In genomic region chr11:33618363-33618735, GRCh38 we compare ENCODE assay signal across 22 cellular contexts.
A peak's percentile ranks its signal among the peaks of the same experiment; 100 is the strongest.
DNase-seq lines count a peak whose midpoint lies in the region; ATAC-seq and TF ChIP-seq lines count a peak whose summit lies in the region.
"Had no signal": no experiment of that assay in that cellular context is flagged by ENCODE, and none has a peak within 500 bp of the region (broad histone marks: within the 10 kb centered on the region; RNA-seq: fewer than 3 reads in every experiment).

No MANE protein-coding gene starts in this region.

- no peaks in the 10 kb centered on the region for H3K79me2 ChIP-seq in PC-3 (ENCODE audit: low read length)

- H3K9me3 ChIP-seq in PC-3 (ENCODE audit: low read length) (no peaks in the 10 kb centered on the region), Caco-2 (no peaks in the 10 kb centered on the region)
- H3K9me3 ChIP-seq: A549, BLaER1 had no signal

- H3K9me3 Mint-ChIP-seq in brain: no peaks in the 10 kb centered on the region
- H3K9me3 Mint-ChIP-seq in Caco-2 (ENCODE audit: unreplicated experiment): no peaks in the 10 kb centered on the region
- no peaks in the 10 kb centered on the region for H3K9me3 Mint-ChIP-seq in activated CD4-positive, alpha-beta T cell treated with anti-CD3 and anti-CD28 coated beads for 36 hours (ENCODE audit: low read depth)
- H3K9me3 Mint-ChIP-seq: HFFc6 had no signal

- H4K20me1 ChIP-seq in PC-3 (ENCODE audit: low read length): no peaks in the 10 kb centered on the region
- H4K20me1 ChIP-seq: BLaER1 had no signal

- in situ Hi-C loops in G401 (cut with HindIII; ENCODE audit: low sequenced_read_pairs): no loop called here

- peaks cover 28% of the 10 kb centered on the region for H3K36me3 Mint-ChIP-seq in brain
- H3K36me3 Mint-ChIP-seq in Caco-2 (ENCODE audit: insufficient read depth, unreplicated experiment): no peaks in the 10 kb centered on the region
- no peaks in the 10 kb centered on the region for H3K36me3 Mint-ChIP-seq in activated CD4-positive, alpha-beta T cell treated with anti-CD3 and anti-CD28 coated beads for 36 hours (ENCODE audit: low read depth)
- H3K36me3 Mint-ChIP-seq: CD14-positive monocyte; CD4-positive, alpha-beta memory T cell had no signal

- H3K9me2 ChIP-seq in PC-3 (replicated peaks; ENCODE audit: low read length): no peaks in the 10 kb centered on the region

- no peak overlapping the region for H2AFZ ChIP-seq in PC-3 (ENCODE audit: low read length)

- CTCF ChIA-PET in PC-3 (lab: Charles Lee) (no interaction called here), Caco-2 (lab: Charles Lee) (no interaction called here)
- CTCF ChIA-PET in activated CD4-positive, alpha-beta T cell treated with anti-CD3 and anti-CD28 coated beads for 36 hours (lab: Charles Lee): no interaction called here

- DNase-seq in G401 (ENCODE audit: low spot score): peak; percentile 86
- no peak for DNase-seq in PC-3
- DNase-seq in dorsolateral prefrontal cortex: peak in 1 of 10 donors; percentile 57
- DNase-seq in Caco-2: no peak
- no peak for DNase-seq in activated CD4-positive, alpha-beta T cell treated with anti-CD3 and anti-CD28 coated beads for 36 hours
- no peak for DNase-seq in GM03348 (ENCODE audit: low spot score)
- DNase-seq in D341Med (ENCODE audit: low spot score): no peak
- DNase-seq: Calu3; CD4-positive, alpha-beta memory T cell; DMS 273 treated with DMSO at 0.1 percent for 48 hours; DMS53; DND-41; EL; GOT3; H7; HFFc6 had no signal

- H3K36me3 ChIP-seq in PC-3 (ENCODE audit: low read depth, low read length) (no peaks in the 10 kb centered on the region), Caco-2 (ENCODE audit: control insufficient read depth, insufficient read depth, low read length) (no peaks in the 10 kb centered on the region)
- H3K36me3 ChIP-seq: BLaER1 had no signal

- no peak overlapping the region for H3K9ac ChIP-seq in PC-3 (ENCODE audit: low read length)
- H3K9ac ChIP-seq: BLaER1 had no signal

- H3F3A ChIP-seq in PC-3 (ENCODE audit: low read length, unreplicated experiment): no peaks in the 10 kb centered on the region

- ATAC-seq in PC-3: no peak
- ATAC-seq in activated CD4-positive, alpha-beta T cell treated with anti-CD3 and anti-CD28 coated beads for 36 hours: no peak
- ATAC-seq: A549, HCT116 had no signal

- H3K27me3 Mint-ChIP-seq in brain: no peaks in the 10 kb centered on the region
- H3K27me3 Mint-ChIP-seq in Caco-2 (ENCODE audit: insufficient read depth, unreplicated experiment): peaks cover 10% of the 10 kb centered on the region
- peaks cover 9% of the 10 kb centered on the region for H3K27me3 Mint-ChIP-seq in activated CD4-positive, alpha-beta T cell treated with anti-CD3 and anti-CD28 coated beads for 36 hours

- H3K4me1 Mint-ChIP-seq in brain (peaks cover 47% of the 10 kb centered on the region), Caco-2 (ENCODE audit: low read depth, unreplicated experiment) (no peaks in the 10 kb centered on the region)
- no peaks in the 10 kb centered on the region for H3K4me1 Mint-ChIP-seq in activated CD4-positive, alpha-beta T cell treated with anti-CD3 and anti-CD28 coated beads for 36 hours
- H3K4me1 Mint-ChIP-seq: CD14-positive monocyte; CD4-positive, alpha-beta memory T cell had no signal

- TF ChIP-seq CTCF in PC-3 (conservative IDR thresholded peaks at IDR 0.05; ENCODE audit: low read depth, low read length) (no peak), brain (conservative IDR thresholded peaks at IDR 0.05) (no peak), dorsolateral prefrontal cortex (IDR thresholded peaks at IDR 0.05 in 54 of 56, conservative IDR thresholded peaks at IDR 0.05 in 2 of 56; ENCODE audit: low read depth in 1 of 56, partially characterized antibody in 56 of 56) (no peak), Caco-2 (IDR thresholded peaks at IDR 0.05; ENCODE audit: insufficient read depth in 1 of 2, low read depth in 1 of 2, low read length in 1 of 2, severe bottlenecking in 1 of 2, unreplicated experiment in 1 of 2) (no peak)

- H3K4me3 Mint-ChIP-seq in brain (peak overlapping the region in 1 of 5 experiments; percentile 42), Caco-2 (ENCODE audit: unreplicated experiment) (no peak overlapping the region)
- no peak overlapping the region for H3K4me3 Mint-ChIP-seq in activated CD4-positive, alpha-beta T cell treated with anti-CD3 and anti-CD28 coated beads for 36 hours
- H3K4me3 Mint-ChIP-seq: CD14-positive monocyte; CD4-positive, alpha-beta memory T cell; HFFc6 had no signal

- POLR2A ChIA-PET in PC-3 (lab: Charles Lee; ENCODE audit: unreplicated experiment): no interaction called here
- POLR2A ChIA-PET in Caco-2 (lab: Charles Lee): no interaction called here
- POLR2A ChIA-PET in activated CD4-positive, alpha-beta T cell treated with anti-CD3 and anti-CD28 coated beads for 36 hours (lab: Charles Lee): no interaction called here

- H3K4me1 ChIP-seq in PC-3 (ENCODE audit: insufficient read depth, low read length) (peaks cover 4% of the 10 kb centered on the region; the same call in 1 of the 2 replicates), Caco-2 (no peaks in the 10 kb centered on the region)
- H3K4me1 ChIP-seq: A549, BLaER1 had no signal

- no peak overlapping the region for H3K4me2 ChIP-seq in PC-3 (ENCODE audit: low read length)
- H3K4me2 ChIP-seq: A549, BLaER1 had no signal

- intact Hi-C loops in PC-3 (cut with micrococcal nuclease): no loop called here
- intact Hi-C loops in dorsolateral prefrontal cortex (cut with DNase I): no loop called here
- intact Hi-C loops in Caco-2 (cut with micrococcal nuclease; ENCODE audit: unreplicated experiment): no loop called here
- intact Hi-C loops in activated CD4-positive, alpha-beta T cell treated with anti-CD3 and anti-CD28 coated beads for 36 hours (cut with DNase I, micrococcal nuclease): no loop called here

- H3K4me3 ChIP-seq in PC-3 (ENCODE audit: low read length) (no peak overlapping the region), dorsolateral prefrontal cortex (peak overlapping the region in 52 of 59 donors; percentile 4 to 61 (median 42)), Caco-2 (ENCODE audit: low read depth, low read length) (no peak overlapping the region)
- H3K4me3 ChIP-seq: A549, BLaER1 had no signal

- no TSS peak for BruUV-seq in PC-3 (replicated peaks; lab: Mats Ljungman, UMichigan)
- no TSS peak for BruUV-seq in Caco-2 (replicated peaks; lab: Mats Ljungman, UMichigan)

- H3K27ac Mint-ChIP-seq in brain (peak overlapping the region in 3 of 5 experiments; percentile 21 to 59 (median 57)), Caco-2 (ENCODE audit: unreplicated experiment) (no peak overlapping the region)
- H3K27ac Mint-ChIP-seq in activated CD4-positive, alpha-beta T cell treated with anti-CD3 and anti-CD28 coated beads for 36 hours: no peak overlapping the region
- H3K27ac Mint-ChIP-seq: CD14-positive monocyte; CD4-positive, alpha-beta memory T cell; HFFc6 had no signal

- peak overlapping the region; percentile 37; the same call in 1 of the 2 replicates for H3K27ac ChIP-seq in PC-3 (ENCODE audit: low read length)
- H3K27ac ChIP-seq in dorsolateral prefrontal cortex: peak overlapping the region in 54 of 59 donors; percentile 6 to 88 (median 70)
- H3K27ac ChIP-seq: 22Rv1, A549, BLaER1 had no signal

- H3K27me3 ChIP-seq in PC-3 (ENCODE audit: low read length) (no peaks in the 10 kb centered on the region), dorsolateral prefrontal cortex (no peaks in the 10 kb centered on the region), Caco-2 (replicated peaks; ENCODE audit: control insufficient read depth, insufficient read depth, low read length) (no peaks in the 10 kb centered on the region)
- H3K27me3 ChIP-seq: BLaER1 had no signal

Comparison
In these comparisons a context has a peak if more than half of its experiments do, and no peak if none do; other contexts are left out.
1. H3K4me3 ChIP-seq: peak in dorsolateral prefrontal cortex (52 of 59); none in PC-3 (single experiment) and Caco-2 (single experiment).
2. H3K27ac Mint-ChIP-seq: peak in brain (3 of 5); none in Caco-2 (single experiment) and activated CD4-positive, alpha-beta T cell treated with anti-CD3 and anti-CD28 coated beads for 36 hours (single experiment).